8 cellular contexts compared by ENCODE assay signal in the genomic region with DNA sequence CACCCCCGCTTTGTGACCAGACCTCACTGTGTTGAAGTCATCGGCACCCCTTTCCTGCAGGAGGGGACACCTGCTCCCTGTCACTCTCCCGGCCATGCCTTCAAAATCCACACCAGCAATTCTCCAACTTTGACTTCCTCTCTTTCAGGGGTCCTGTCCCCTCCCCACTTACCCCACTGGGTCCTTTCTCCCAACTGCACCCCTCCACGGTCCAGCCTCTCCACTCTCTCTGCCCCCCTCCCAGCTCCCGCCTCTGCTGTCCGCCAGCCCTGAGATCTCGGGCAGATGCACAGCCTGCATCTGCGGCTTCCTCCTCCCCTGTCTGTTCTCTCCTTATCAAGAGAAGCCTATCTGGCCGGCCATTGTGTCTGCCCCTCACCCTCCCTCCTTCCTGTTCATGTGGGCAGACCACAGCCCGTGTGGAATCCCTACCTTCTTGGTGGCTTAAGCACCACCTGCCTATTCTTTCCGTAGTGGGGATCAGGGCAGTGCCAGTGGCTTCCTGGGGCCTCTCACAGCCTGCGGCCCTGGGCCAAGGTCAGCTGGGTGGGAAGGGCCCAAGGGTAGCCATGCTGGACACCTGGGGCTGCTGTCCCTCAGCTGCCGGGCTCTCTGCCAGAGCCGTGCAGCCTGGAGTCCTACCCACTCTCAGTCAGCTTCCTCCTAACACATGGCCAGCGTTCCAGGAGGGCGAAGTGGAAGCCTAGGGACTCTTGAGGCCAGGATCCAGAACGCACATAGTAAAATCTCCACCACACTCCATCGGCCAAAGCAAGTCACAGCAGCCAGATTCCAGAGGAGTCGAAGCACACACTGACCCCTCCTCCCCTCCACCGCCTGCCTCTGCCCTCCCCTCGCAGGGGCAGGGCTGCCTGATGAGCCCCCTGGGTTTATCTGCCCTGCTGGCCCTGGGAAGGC. TPM values are rescaled to one million over a fixed set of nuclear protein-coding genes. Genes with fewer than 3 reads are reported as not detected.
DNase-seq lines count a peak whose midpoint lies in the region; ATAC-seq and TF ChIP-seq lines count a peak whose summit lies in the region.

No MANE protein-coding gene starts in this region.

- H3K4me3 ChIP-seq in LNCaP clone FGC (ENCODE audit: low read depth, low read length) (no peak overlapping the region), body of pancreas (no peak overlapping the region), mucosa of rectum (ENCODE audit: low read length in 2 of 2) (peak overlapping the region in 1 of 2 donors; percentile 13)

- 23 to 39% methylated on average over 12 to 21 of the region's 21 CpGs for WGBS in body of pancreas, 2 donors

- TF ChIP-seq POLR2A in body of pancreas (IDR thresholded peaks at IDR 0.05): no peak

- no peaks in the 10 kb centered on the region for H3K36me3 ChIP-seq in body of pancreas (replicated peaks in 1 of 2; ENCODE audit: insufficient read depth in 1 of 2, low read depth in 2 of 2)
- H3K36me3 ChIP-seq in mucosa of rectum (ENCODE audit: control insufficient read depth in 2 of 2, insufficient read depth in 2 of 2, low read length in 2 of 2): no peaks in the 10 kb centered on the region

- TF ChIP-seq CTCF in LNCaP clone FGC (IDR thresholded peaks at IDR 0.05; ENCODE audit: control insufficient read depth, extremely low read depth, insufficient read depth) (no peak), body of pancreas (IDR thresholded peaks at IDR 0.05) (no peak)

- H3K27me3 ChIP-seq in body of pancreas (peaks cover 0 to 13% of the 10 kb centered on the region in 2 donors), mucosa of rectum (ENCODE audit: control insufficient read depth in 2 of 2, insufficient read depth in 2 of 2, low read length in 2 of 2) (peaks cover 17% of the 10 kb centered on the region in 2 donors)

- peak; percentile 33 for DNase-seq in COR-L47 (lab: John Stamatoyannopoulos, UW)
- DNase-seq in LNCaP clone FGC (ENCODE audit: low read depth): peak; percentile 82
- DNase-seq in body of pancreas: peak; percentile 64 to 83 (median 80)
- no peak for DNase-seq in superior temporal gyrus (ENCODE audit: extremely low spot score)
- no peak for DNase-seq in NAMALWA (ENCODE audit: low spot score)
- DNase-seq in medulla oblongata (ENCODE audit: extremely low spot score): no peak

- H3K9me3 ChIP-seq in body of pancreas: no peaks in the 10 kb centered on the region
- no peaks in the 10 kb centered on the region for H3K9me3 ChIP-seq in mucosa of rectum (ENCODE audit: control insufficient read depth in 2 of 2, low read length in 2 of 2)

- peak overlapping the region; percentile 19 to 26 for H3K9ac ChIP-seq in mucosa of rectum (ENCODE audit: low read depth in 1 of 2, low read length in 2 of 2)

- intact Hi-C loops in body of pancreas (cut with DNase I): no loop called here

- H3K27ac ChIP-seq in body of pancreas (peak overlapping the region; percentile 42 to 69 (median 64)), mucosa of rectum (ENCODE audit: low read depth in 2 of 2, low read length in 2 of 2) (peak overlapping the region; percentile 20 to 85)

- H3K4me1 ChIP-seq in body of pancreas: peaks cover 44% of the 10 kb centered on the region
- H3K4me1 ChIP-seq in mucosa of rectum (ENCODE audit: control insufficient read depth in 2 of 2, insufficient read depth in 2 of 2, low read length in 2 of 2): peaks cover 26 to 36% of the 10 kb centered on the region in 2 donors

- ATAC-seq in body of pancreas (peak; percentile 51), HG03280 (IDR thresholded peaks at IDR 0.05; ENCODE audit: unreplicated experiment) (no peak)

RNA-seq across cellular contexts. Expression of gene HES4, which starts 5.1 kb away (rescaled TPM):
- 10 to 100 TPM; 44.1 to 97.2 TPM for total RNA-seq in body of pancreas

RNA-seq across cellular contexts. Expression of gene ISG15, which starts 8.3 kb away (rescaled TPM):
- 10 to 100 TPM in 1 of 2 donors, 1 to 10 TPM in 1; 8.3 to 29.0 TPM for total RNA-seq in body of pancreas

RNA-seq across cellular contexts. Expression of gene AGRN, which starts 14.9 kb away (rescaled TPM):
- total RNA-seq in body of pancreas: 100 to 1,000 TPM in 1 of 2 donors, 10 to 100 TPM in 1; 85.1 to 241 TPM

RNA-seq across cellular contexts. Expression of gene PERM1, which starts 23.1 kb away (rescaled TPM):
- total RNA-seq in body of pancreas: not detected

RNA-seq across cellular contexts. Expression of gene PLEKHN1, which starts 38.8 kb away (rescaled TPM):
- total RNA-seq in body of pancreas: not detected

Comparison
In these comparisons a context has a peak if more than half of its experiments do, and no peak if none do; other contexts are left out.
1. DNase-seq: peak in COR-L47 (single experiment), LNCaP clone FGC (single experiment) and body of pancreas (4 of 4); none in superior temporal gyrus (single experiment), NAMALWA (single experiment) and medulla oblongata (single experiment).